Comparison of ENCODE assay signal across 27 cellular contexts in the genomic region with DNA sequence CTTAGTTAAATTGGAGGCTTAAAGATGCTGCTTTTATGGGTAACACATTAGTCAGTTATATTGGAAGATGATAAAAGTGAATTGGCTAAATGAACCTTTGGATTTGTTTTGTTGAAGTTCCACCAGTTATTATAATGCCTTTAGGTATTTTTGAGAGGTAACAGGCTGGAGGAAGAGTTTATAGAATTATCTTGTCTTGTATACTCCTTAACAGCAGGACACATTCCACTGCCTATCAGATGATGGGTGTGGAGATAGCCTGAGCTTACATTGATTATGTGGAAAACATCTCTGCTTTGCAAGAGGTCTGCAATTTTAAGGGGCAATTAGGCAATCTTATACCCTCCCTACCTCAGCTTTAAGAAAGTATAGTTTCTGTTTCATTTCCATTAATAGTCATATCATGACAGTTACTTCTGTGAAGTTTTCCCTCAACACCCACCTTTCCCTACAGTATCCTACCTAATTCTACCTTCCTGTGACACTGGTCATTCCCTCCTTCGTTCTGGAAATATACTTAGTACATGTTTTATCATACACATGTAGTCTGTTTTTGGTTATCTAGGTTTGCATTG.
"Had no signal": no experiment of that assay in that cellular context is flagged by ENCODE, and none has a peak within 500 bp of the region (broad histone marks: within the 10 kb centered on the region; RNA-seq: fewer than 3 reads in every experiment).

No MANE protein-coding gene starts in this region.

- DNase-seq: activated CD4-positive, alpha-beta memory T cell treated with anti-CD3 and anti-CD28 coated beads, Interleukin-2, amount 10 ng/mL, durations not matched to agents 7 days and 5 days; activated CD4-positive, alpha-beta T cell treated with anti-CD3 and anti-CD28 coated beads for 1 hour; activated CD4-positive, alpha-beta T cell treated with anti-CD3 and anti-CD28 coated beads for 4 hours; activated CD4-positive, alpha-beta T cell treated with anti-CD3 and anti-CD28 coated beads, Interleukin-2, amount 10 ng/mL, durations not matched to agents 7 days and 5 days; activated CD4-positive, alpha-beta T cell treated with anti-CD3 and anti-CD28 coated beads, Interleukin-2, amount 50 U/mL, for 4 hours; activated CD8-positive, alpha-beta memory T cell treated with anti-CD3 and anti-CD28 coated beads, Interleukin-2, amount 50 U/mL, for 48 hours; activated gamma-delta T cell; activated naive CD4-positive, alpha-beta T cell; activated naive CD4-positive, alpha-beta T cell treated with anti-CD3 and anti-CD28 coated beads, Interleukin-2, amount 10 ng/mL, durations not matched to agents 7 days and 5 days; activated naive CD8-positive, alpha-beta T cell treated with anti-CD3 and anti-CD28 coated beads, Interleukin-2, amount 10 ng/mL, durations not matched to agents 7 days and 5 days; activated T-cell treated with anti-CD3 and anti-CD28 coated beads for 4 hours; activated T-cell treated with anti-CD3 and anti-CD28 coated beads, Interleukin-2, amount 50 U/mL, for 24 hours; activated T-cell treated with anti-CD3 and anti-CD28 coated beads, Interleukin-2, amount 50 U/mL, for 72 hours; anterior cingulate cortex; brain microvascular endothelial cell; caudate nucleus; colonic mucosa; effector CD8-positive, alpha-beta T cell; foreskin keratinocyte; gastrocnemius medialis; glutamatergic neuron; heart left ventricle; T-helper 2 cell had no signal

- H3K4me3 ChIP-seq: colonic mucosa, esophagus muscularis mucosa, gastrocnemius medialis, heart left ventricle had no signal

- H3K27ac ChIP-seq: brain microvascular endothelial cell, colonic mucosa, esophagus muscularis mucosa, foreskin keratinocyte, gastrocnemius medialis, heart left ventricle, VCaP had no signal

- ATAC-seq: activated naive CD4-positive, alpha-beta T cell treated with anti-CD3 and anti-CD28 coated beads, Interleukin-2, amount 50 U/mL, for 72 hours; activated T-cell treated with anti-CD3 and anti-CD28 coated beads, Interleukin-2, amount 50 U/mL, for 72 hours; foreskin keratinocyte; gastrocnemius medialis; heart left ventricle; WTC11 had no signal

- H3K4me1 ChIP-seq: colonic mucosa, esophagus muscularis mucosa, foreskin keratinocyte, gastrocnemius medialis had no signal

- H3K27me3 ChIP-seq: brain microvascular endothelial cell, colonic mucosa, esophagus muscularis mucosa, gastrocnemius medialis, heart left ventricle had no signal

- H3K36me3 ChIP-seq: brain microvascular endothelial cell, colonic mucosa, esophagus muscularis mucosa, gastrocnemius medialis, heart left ventricle had no signal

- H3K9me3 ChIP-seq: colonic mucosa, esophagus muscularis mucosa, gastrocnemius medialis, heart left ventricle had no signal
